ENCODE assay signal across 17 cellular contexts in genomic region chr12:2378835-2379330, GRCh38.
DNase-seq lines count a peak whose midpoint lies in the region; ATAC-seq and TF ChIP-seq lines count a peak whose summit lies in the region.
"Had no signal": no experiment of that assay in that cellular context is flagged by ENCODE, and none has a peak within 500 bp of the region (broad histone marks: within the 10 kb centered on the region; RNA-seq: fewer than 3 reads in every experiment).

No MANE protein-coding gene starts in this region.

- TF ChIP-seq POLR2A in heart left ventricle (IDR thresholded peaks at IDR 0.05), result no peak

- 53 to 69% (median 62%) methylated on average over 7 of the region's 7 CpGs for WGBS in heart left ventricle, 4 donors

- no peaks in the 10 kb centered on the region for H3K9me3 ChIP-seq in heart left ventricle

- peak; percentile 15 for DNase-seq in CD1c-positive myeloid dendritic cell (ENCODE audit: extremely low spot score)
- no peak for DNase-seq in heart left ventricle
- no peak for DNase-seq in NCI-H446 (lab: John Stamatoyannopoulos, UW)
- DNase-seq in activated T-cell treated with anti-CD3 and anti-CD28 coated beads for 4 hours, result no peak
- DNase-seq in DMS153 treated with DMSO at 0.1 percent for 48 hours (lab: John Stamatoyannopoulos, UW; ENCODE audit: unreplicated experiment), result no peak
- DNase-seq in NCI-H748 (lab: John Stamatoyannopoulos, UW; ENCODE audit: unreplicated experiment), result no peak
- DNase-seq: activated CD4-positive, alpha-beta T cell treated with anti-CD3 and anti-CD28 coated beads for 4 hours; anterior cingulate cortex; cortex of kidney; DMS53; NCI-H1105; NCI-H510A treated with DMSO at 0.1 percent for 48 hours; stimulated activated CD4-positive, alpha-beta T cell treated with anti-CD3 and anti-CD28 coated beads, Interleukin-2, amount 100 ng/mL, for 24 hours; trophoblast cell had no signal

- no peak overlapping the region for H3K4me3 ChIP-seq in heart left ventricle

- H3K27ac ChIP-seq in heart left ventricle, result peak overlapping the region in 9 of 12 donors; percentile 22 to 78 (median 50)

- no peaks in the 10 kb centered on the region for H3K27me3 ChIP-seq in heart left ventricle

- TF ChIP-seq CTCF in heart left ventricle (IDR thresholded peaks at IDR 0.05), result no peak

- ATAC-seq in GM18520 (IDR thresholded peaks at IDR 0.05; ENCODE audit: unreplicated experiment), result peak; percentile 42
- ATAC-seq in HG02885 (IDR thresholded peaks at IDR 0.05; ENCODE audit: poor library complexity, unreplicated experiment), result peak; percentile 50
- ATAC-seq in heart left ventricle, result peak; percentile 12 to 69 (median 24)
- ATAC-seq: esophagus mucosa had no signal

- intact Hi-C loops in heart left ventricle (cut with DNase I), result loop anchor here in 1 of 10 donors (10.0 kb wide), 1 partner anchor 206 kb away; no protein-coding TSS in a partner anchor

- H3K36me3 ChIP-seq in heart left ventricle, result no peaks in the 10 kb centered on the region

- H3K4me1 ChIP-seq in heart left ventricle, result peaks cover 0 to 98% (median 71%) of the 10 kb centered on the region in 12 donors
